8 cellular contexts compared by ENCODE assay signal in genomic region chr4:20254517-20255250, GRCh38. TPM values are rescaled to one million over a fixed set of nuclear protein-coding genes. Genes with fewer than 3 reads are reported as not detected.
A peak's percentile ranks its signal among the peaks of the same experiment; 100 is the strongest.
DNase-seq lines count a peak whose midpoint lies in the region; TF ChIP-seq lines count a peak whose summit lies in the region.

No MANE protein-coding gene starts in this region.

- peaks cover 46% of the 10 kb centered on the region for H3K27me3 Mint-ChIP-seq in activated naive CD4-positive, alpha-beta T cell treated with anti-CD3 and anti-CD28 coated beads for 36 hours (ENCODE audit: low read depth)
- peaks cover 57% of the 10 kb centered on the region for H3K27me3 Mint-ChIP-seq in activated naive CD4-positive, alpha-beta T cell treated with anti-CD3 and anti-CD28 coated beads, Interleukin-2, amount 10 ng/mL, durations not matched to agents 7 days and 5 days

- no peaks in the 10 kb centered on the region for H3K36me3 Mint-ChIP-seq in activated naive CD4-positive, alpha-beta T cell treated with anti-CD3 and anti-CD28 coated beads for 36 hours (ENCODE audit: low read depth)
- no peaks in the 10 kb centered on the region for H3K36me3 Mint-ChIP-seq in activated naive CD4-positive, alpha-beta T cell treated with anti-CD3 and anti-CD28 coated beads, Interleukin-2, amount 10 ng/mL, durations not matched to agents 7 days and 5 days

- H2BK15ac ChIP-seq in mesenchymal stem cell (ENCODE audit: low read depth, poor library complexity, severe bottlenecking) = no peak overlapping the region

- H3K4me3 Mint-ChIP-seq in activated naive CD4-positive, alpha-beta T cell treated with anti-CD3 and anti-CD28 coated beads for 36 hours = no peak overlapping the region
- no peak overlapping the region for H3K4me3 Mint-ChIP-seq in activated naive CD4-positive, alpha-beta T cell treated with anti-CD3 and anti-CD28 coated beads, Interleukin-2, amount 10 ng/mL, durations not matched to agents 7 days and 5 days

- peak; percentile 3 for DNase-seq in activated naive CD4-positive, alpha-beta T cell treated with anti-CD3 and anti-CD28 coated beads for 36 hours
- DNase-seq in activated naive CD4-positive, alpha-beta T cell treated with anti-CD3 and anti-CD28 coated beads, Interleukin-2, amount 10 ng/mL, durations not matched to agents 7 days and 5 days = no peak
- DNase-seq in mesenchymal stem cell = peak; percentile 40
- DNase-seq in uterus = peak; percentile 36 to 42
- DNase-seq in SW480 (ENCODE audit: low spot score) = no peak
- DNase-seq in GM13977 (ENCODE audit: low spot score) = no peak
- DNase-seq in RKO (ENCODE audit: low spot score) = no peak

- no peak overlapping the region for H2BK12ac ChIP-seq in mesenchymal stem cell (ENCODE audit: low read length in 2 of 2)

- CTCF ChIA-PET in activated naive CD4-positive, alpha-beta T cell treated with anti-CD3 and anti-CD28 coated beads for 36 hours (lab: Charles Lee) = no interaction called here
- CTCF ChIA-PET in activated naive CD4-positive, alpha-beta T cell treated with anti-CD3 and anti-CD28 coated beads, Interleukin-2, amount 10 ng/mL, durations not matched to agents 7 days and 5 days (lab: Charles Lee) = interaction anchor here (0.9 kb wide), 1 partner anchor 9 kb away, joined by 3 read pairs; no protein-coding TSS in a partner anchor

- H3K18ac ChIP-seq in mesenchymal stem cell (ENCODE audit: low read depth in 1 of 2, low read length in 2 of 2) = no peak overlapping the region

- H4K8ac ChIP-seq in mesenchymal stem cell (ENCODE audit: low read length) = no peak overlapping the region

- H3K27ac ChIP-seq in duodenal mucosa (ENCODE audit: low read depth, low read length) (no peak overlapping the region), mesenchymal stem cell (ENCODE audit: low read length, poor library complexity, severe bottlenecking) (no peak overlapping the region), uterus (peak overlapping the region; percentile 79 to 89)

- H2BK5ac ChIP-seq in mesenchymal stem cell (ENCODE audit: low read depth, low read length, poor library complexity, severe bottlenecking) = no peak overlapping the region

- no peak overlapping the region for H3K27ac Mint-ChIP-seq in activated naive CD4-positive, alpha-beta T cell treated with anti-CD3 and anti-CD28 coated beads for 36 hours
- no peak overlapping the region for H3K27ac Mint-ChIP-seq in activated naive CD4-positive, alpha-beta T cell treated with anti-CD3 and anti-CD28 coated beads, Interleukin-2, amount 10 ng/mL, durations not matched to agents 7 days and 5 days

- intact Hi-C loops in activated naive CD4-positive, alpha-beta T cell treated with anti-CD3 and anti-CD28 coated beads for 36 hours (cut with micrococcal nuclease) = loop anchor here (5.0 kb wide), 1 partner anchor 163 kb away; no protein-coding TSS in a partner anchor
- intact Hi-C loops in uterus (cut with DNase I; ENCODE audit: low total_unique reads) = no loop called here

- H3K79me1 ChIP-seq in mesenchymal stem cell (replicated peaks; ENCODE audit: low read length, poor library complexity, severe bottlenecking) = peaks cover 9% of the 10 kb centered on the region

- no peak overlapping the region for H4K91ac ChIP-seq in mesenchymal stem cell (ENCODE audit: low read length)

- peak overlapping the region in 1 of 2 experiments; percentile 24 for H3K14ac ChIP-seq in mesenchymal stem cell (ENCODE audit: low read length in 2 of 2)

- H3K27me3 ChIP-seq in duodenal mucosa (ENCODE audit: control insufficient read depth in 1 of 2, insufficient read depth in 2 of 2, low read length in 2 of 2) (peaks cover 35 to 47% of the 10 kb centered on the region in 2 donors), mesenchymal stem cell (ENCODE audit: control insufficient read depth in 1 of 2, insufficient read depth in 1 of 2, low read length in 2 of 2) (peaks cover 0 to 13% of the 10 kb centered on the region in 2 experiments), uterus (no peaks in the 10 kb centered on the region)

- H2AFZ ChIP-seq in mesenchymal stem cell (ENCODE audit: low read depth, low read length) = no peak overlapping the region

- H3K4me2 ChIP-seq in mesenchymal stem cell (ENCODE audit: low read length, poor library complexity, severe bottlenecking) = peak overlapping the region; percentile 100

- no peak overlapping the region for H2BK120ac ChIP-seq in mesenchymal stem cell (ENCODE audit: low read depth, low read length)

- in situ Hi-C loops in GM13977 (cut with MboI; ENCODE audit: low pct_unique_long_range_greater_than_20kb, low sequenced_read_pairs, unreplicated experiment) = no loop called here

- peak overlapping the region; percentile 20 to 37 for H3K23ac ChIP-seq in mesenchymal stem cell (ENCODE audit: low read length in 2 of 2)

- no peak overlapping the region for H3K4ac ChIP-seq in mesenchymal stem cell (ENCODE audit: low read depth in 1 of 2, low read length in 2 of 2)

- no peaks in the 10 kb centered on the region for H3K9me3 ChIP-seq in duodenal mucosa (ENCODE audit: control insufficient read depth in 1 of 2, low read length in 2 of 2)
- H3K9me3 ChIP-seq in mesenchymal stem cell (ENCODE audit: control insufficient read depth, low read length) = no peaks in the 10 kb centered on the region
- no peaks in the 10 kb centered on the region for H3K9me3 ChIP-seq in uterus

- H3K4me1 ChIP-seq in duodenal mucosa (ENCODE audit: control insufficient read depth in 1 of 2, insufficient read depth in 2 of 2, low read length in 2 of 2) (peaks cover 4 to 26% of the 10 kb centered on the region in 2 donors), mesenchymal stem cell (ENCODE audit: control insufficient read depth, insufficient read depth, low read depth, low read length) (peaks cover 30% of the 10 kb centered on the region), uterus (no peaks in the 10 kb centered on the region)

- H3K9ac ChIP-seq in duodenal mucosa (ENCODE audit: low read depth in 1 of 2, low read length in 2 of 2) = no peak overlapping the region
- H3K9ac ChIP-seq in mesenchymal stem cell (ENCODE audit: low read length) = peak overlapping the region; percentile 91

- TF ChIP-seq POLR2A in uterus (IDR thresholded peaks at IDR 0.05) = no peak

- peak overlapping the region; percentile 60 to 64 for H3K4me3 ChIP-seq in duodenal mucosa (ENCODE audit: low read depth in 1 of 2, low read length in 2 of 2)
- peak overlapping the region; percentile 75 to 97 for H3K4me3 ChIP-seq in mesenchymal stem cell (ENCODE audit: insufficient read depth in 1 of 2, low read depth in 1 of 2, low read length in 2 of 2)
- H3K4me3 ChIP-seq in uterus = peak overlapping the region; percentile 50 to 80

- TF ChIP-seq CTCF in uterus (IDR thresholded peaks at IDR 0.05) = no peak
- no peak for TF ChIP-seq CTCF in GM13977 (IDR thresholded peaks at IDR 0.05; ENCODE audit: extremely low read depth, insufficient read depth, missing control alignments)

- H2AK5ac ChIP-seq in mesenchymal stem cell (ENCODE audit: low read length, severe bottlenecking) = no peak overlapping the region

- H3K9me3 Mint-ChIP-seq in activated naive CD4-positive, alpha-beta T cell treated with anti-CD3 and anti-CD28 coated beads for 36 hours = no peaks in the 10 kb centered on the region
- H3K9me3 Mint-ChIP-seq in activated naive CD4-positive, alpha-beta T cell treated with anti-CD3 and anti-CD28 coated beads, Interleukin-2, amount 10 ng/mL, durations not matched to agents 7 days and 5 days = peaks cover 2% of the 10 kb centered on the region

- peaks cover 13% of the 10 kb centered on the region for H3K4me1 Mint-ChIP-seq in activated naive CD4-positive, alpha-beta T cell treated with anti-CD3 and anti-CD28 coated beads for 36 hours (ENCODE audit: low read depth)
- peaks cover 6% of the 10 kb centered on the region for H3K4me1 Mint-ChIP-seq in activated naive CD4-positive, alpha-beta T cell treated with anti-CD3 and anti-CD28 coated beads, Interleukin-2, amount 10 ng/mL, durations not matched to agents 7 days and 5 days

- 2% methylated on average over 61 of the region's 72 CpGs for WGBS in mesenchymal stem cell

- H3K36me3 ChIP-seq in duodenal mucosa (ENCODE audit: control insufficient read depth in 1 of 2, insufficient read depth in 2 of 2, low read length in 2 of 2) = no peaks in the 10 kb centered on the region
- H3K36me3 ChIP-seq in mesenchymal stem cell (ENCODE audit: control insufficient read depth in 1 of 2, insufficient read depth in 2 of 2, low read depth in 1 of 2, low read length in 2 of 2) = no peaks in the 10 kb centered on the region
- no peaks in the 10 kb centered on the region for H3K36me3 ChIP-seq in uterus

RNA-seq across cellular contexts. Expression of gene SLIT2, which starts 3.0 kb away (rescaled TPM):
- total RNA-seq in activated naive CD4-positive, alpha-beta T cell treated with anti-CD3 and anti-CD28 coated beads for 36 hours = not detected
- polyA plus RNA-seq in mesenchymal stem cell (2013, experiment 1 of 2) = 19.2 TPM
- polyA plus RNA-seq in mesenchymal stem cell (2013, experiment 2 of 2) = 18.7 TPM
- total RNA-seq in uterus = 100 to 1,000 TPM in 1 of 4 donors, 10 to 100 TPM in 3; 22.9 to 118 (median 59.0) TPM

Comparison
In these comparisons a context has a peak if more than half of its experiments do, and no peak if none do; other contexts are left out.
1. DNase-seq: peak in activated naive CD4-positive, alpha-beta T cell treated with anti-CD3 and anti-CD28 coated beads for 36 hours (single experiment), mesenchymal stem cell (single experiment) and uterus (2 of 2); none in activated naive CD4-positive, alpha-beta T cell treated with anti-CD3 and anti-CD28 coated beads, Interleukin-2, amount 10 ng/mL, durations not matched to agents 7 days and 5 days (single experiment), SW480 (single experiment), GM13977 (single experiment) and RKO (single experiment).
2. H3K27ac ChIP-seq: peak in uterus (2 of 2); none in duodenal mucosa (single experiment) and mesenchymal stem cell (single experiment).
3. RNA of gene SLIT2, which starts 3.0 kb away (total RNA-seq): 22.9 to 118 TPM in uterus; not detected in activated naive CD4-positive, alpha-beta T cell treated with anti-CD3 and anti-CD28 coated beads for 36 hours; every median in the first group is over 10 times any median in the second.
4. Peak in every context shown above with its lines, with median percentiles within 50 percentile points of each other: H3K4me3 ChIP-seq.